In the genomic region with DNA sequence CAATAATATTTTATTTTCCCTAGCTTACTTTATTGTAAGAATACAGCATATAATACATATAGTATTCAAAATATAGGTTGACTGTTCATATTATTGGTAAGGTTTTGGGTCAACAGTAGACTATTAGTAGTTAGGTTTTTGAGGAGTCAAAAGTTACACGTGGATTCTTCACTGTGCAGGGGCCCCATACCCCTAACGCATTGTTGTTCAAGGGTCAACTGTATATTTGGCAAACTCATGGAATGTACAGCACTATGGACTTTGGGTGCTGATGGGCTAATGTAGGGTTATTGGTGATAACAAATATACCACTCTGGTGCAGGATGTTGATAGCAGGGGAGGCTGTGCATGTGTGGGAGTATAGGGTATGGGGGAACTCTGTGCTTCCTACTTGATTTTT, we compare ENCODE assay signal across 1 cellular context.
TF ChIP-seq lines count a peak whose summit lies in the region.

No MANE protein-coding gene starts in this region.

TF ChIP-seq in HepG2, 621 proteins besides CTCF, POLR2A, EP300 and RAD21 (continued from another document and continues in another):
- TF ChIP-seq, protein P1, sequence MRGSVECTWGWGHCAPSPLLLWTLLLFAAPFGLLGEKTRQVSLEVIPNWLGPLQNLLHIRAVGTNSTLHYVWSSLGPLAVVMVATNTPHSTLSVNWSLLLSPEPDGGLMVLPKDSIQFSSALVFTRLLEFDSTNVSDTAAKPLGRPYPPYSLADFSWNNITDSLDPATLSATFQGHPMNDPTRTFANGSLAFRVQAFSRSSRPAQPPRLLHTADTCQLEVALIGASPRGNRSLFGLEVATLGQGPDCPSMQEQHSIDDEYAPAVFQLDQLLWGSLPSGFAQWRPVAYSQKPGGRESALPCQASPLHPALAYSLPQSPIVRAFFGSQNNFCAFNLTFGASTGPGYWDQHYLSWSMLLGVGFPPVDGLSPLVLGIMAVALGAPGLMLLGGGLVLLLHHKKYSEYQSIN (CRISPR knock-in tag; IDR thresholded peaks at IDR 0.05; ENCODE audit: borderline replicate concordance): no peak
- TF ChIP-seq, protein P2, sequence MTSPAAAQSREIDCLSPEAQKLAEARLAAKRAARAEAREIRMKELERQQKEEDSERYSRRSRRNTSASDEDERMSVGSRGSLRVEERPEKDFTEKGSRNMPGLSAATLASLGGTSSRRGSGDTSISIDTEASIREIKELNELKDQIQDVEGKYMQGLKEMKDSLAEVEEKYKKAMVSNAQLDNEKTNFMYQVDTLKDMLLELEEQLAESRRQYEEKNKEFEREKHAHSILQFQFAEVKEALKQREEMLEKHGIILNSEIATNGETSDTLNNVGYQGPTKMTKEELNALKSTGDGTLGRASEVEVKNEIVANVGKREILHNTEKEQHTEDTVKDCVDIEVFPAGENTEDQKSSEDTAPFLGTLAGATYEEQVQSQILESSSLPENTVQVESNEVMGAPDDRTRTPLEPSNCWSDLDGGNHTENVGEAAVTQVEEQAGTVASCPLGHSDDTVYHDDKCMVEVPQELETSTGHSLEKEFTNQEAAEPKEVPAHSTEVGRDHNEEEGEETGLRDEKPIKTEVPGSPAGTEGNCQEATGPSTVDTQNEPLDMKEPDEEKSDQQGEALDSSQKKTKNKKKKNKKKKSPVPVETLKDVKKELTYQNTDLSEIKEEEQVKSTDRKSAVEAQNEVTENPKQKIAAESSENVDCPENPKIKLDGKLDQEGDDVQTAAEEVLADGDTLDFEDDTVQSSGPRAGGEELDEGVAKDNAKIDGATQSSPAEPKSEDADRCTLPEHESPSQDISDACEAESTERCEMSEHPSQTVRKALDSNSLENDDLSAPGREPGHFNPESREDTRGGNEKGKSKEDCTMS (CRISPR knock-in tag; conservative IDR thresholded peaks at IDR 0.05): no peak
- TF ChIP-seq SRSF1 (optimal IDR thresholded peaks at IDR 0.05; ENCODE audit: low read depth, low read length): no peak
- TF ChIP-seq NPAS2 (CRISPR knock-in tag; IDR thresholded peaks at IDR 0.05; ENCODE audit: borderline replicate concordance): no peak
- TF ChIP-seq, protein P3, sequence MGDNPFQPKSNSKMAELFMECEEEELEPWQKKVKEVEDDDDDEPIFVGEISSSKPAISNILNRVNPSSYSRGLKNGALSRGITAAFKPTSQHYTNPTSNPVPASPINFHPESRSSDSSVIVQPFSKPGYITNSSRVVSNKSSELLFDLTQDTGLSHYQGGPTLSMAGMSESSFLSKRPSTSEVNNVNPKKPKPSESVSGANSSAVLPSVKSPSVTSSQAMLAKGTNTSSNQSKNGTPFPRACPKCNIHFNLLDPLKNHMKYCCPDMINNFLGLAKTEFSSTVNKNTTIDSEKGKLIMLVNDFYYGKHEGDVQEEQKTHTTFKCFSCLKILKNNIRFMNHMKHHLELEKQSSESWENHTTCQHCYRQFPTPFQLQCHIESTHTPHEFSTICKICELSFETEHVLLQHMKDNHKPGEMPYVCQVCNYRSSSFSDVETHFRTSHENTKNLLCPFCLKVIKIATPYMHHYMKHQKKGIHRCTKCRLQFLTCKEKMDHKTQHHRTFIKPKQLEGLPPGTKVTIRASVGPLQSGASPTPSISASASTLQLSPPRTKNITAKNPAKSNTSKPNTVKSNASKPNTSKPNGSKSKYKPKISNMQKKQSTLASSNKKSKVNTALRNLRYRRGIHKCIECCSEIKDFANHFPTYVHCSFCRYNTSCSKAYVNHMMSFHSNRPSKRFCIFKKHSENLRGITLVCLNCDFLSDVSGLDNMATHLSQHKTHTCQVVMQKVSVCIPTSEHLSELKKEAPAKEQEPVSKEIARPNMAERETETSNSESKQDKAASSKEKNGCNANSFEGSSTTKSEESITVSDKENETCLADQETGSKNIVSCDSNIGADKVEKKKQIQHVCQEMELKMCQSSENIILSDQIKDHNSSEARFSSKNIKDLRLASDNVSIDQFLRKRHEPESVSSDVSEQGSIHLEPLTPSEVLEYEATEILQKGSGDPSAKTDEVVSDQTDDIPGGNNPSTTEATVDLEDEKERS (CRISPR knock-in tag; IDR thresholded peaks at IDR 0.05): no peak
- no peak for TF ChIP-seq AGO1 (IDR thresholded peaks at IDR 0.05; ENCODE audit: low read depth, low read length, poor library complexity, severe bottlenecking)
- TF ChIP-seq, protein P4, sequence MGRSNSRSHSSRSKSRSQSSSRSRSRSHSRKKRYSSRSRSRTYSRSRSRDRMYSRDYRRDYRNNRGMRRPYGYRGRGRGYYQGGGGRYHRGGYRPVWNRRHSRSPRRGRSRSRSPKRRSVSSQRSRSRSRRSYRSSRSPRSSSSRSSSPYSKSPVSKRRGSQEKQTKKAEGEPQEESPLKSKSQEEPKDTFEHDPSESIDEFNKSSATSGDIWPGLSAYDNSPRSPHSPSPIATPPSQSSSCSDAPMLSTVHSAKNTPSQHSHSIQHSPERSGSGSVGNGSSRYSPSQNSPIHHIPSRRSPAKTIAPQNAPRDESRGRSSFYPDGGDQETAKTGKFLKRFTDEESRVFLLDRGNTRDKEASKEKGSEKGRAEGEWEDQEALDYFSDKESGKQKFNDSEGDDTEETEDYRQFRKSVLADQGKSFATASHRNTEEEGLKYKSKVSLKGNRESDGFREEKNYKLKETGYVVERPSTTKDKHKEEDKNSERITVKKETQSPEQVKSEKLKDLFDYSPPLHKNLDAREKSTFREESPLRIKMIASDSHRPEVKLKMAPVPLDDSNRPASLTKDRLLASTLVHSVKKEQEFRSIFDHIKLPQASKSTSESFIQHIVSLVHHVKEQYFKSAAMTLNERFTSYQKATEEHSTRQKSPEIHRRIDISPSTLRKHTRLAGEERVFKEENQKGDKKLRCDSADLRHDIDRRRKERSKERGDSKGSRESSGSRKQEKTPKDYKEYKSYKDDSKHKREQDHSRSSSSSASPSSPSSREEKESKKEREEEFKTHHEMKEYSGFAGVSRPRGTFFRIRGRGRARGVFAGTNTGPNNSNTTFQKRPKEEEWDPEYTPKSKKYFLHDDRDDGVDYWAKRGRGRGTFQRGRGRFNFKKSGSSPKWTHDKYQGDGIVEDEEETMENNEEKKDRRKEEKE (IDR thresholded peaks at IDR 0.05): no peak
- TF ChIP-seq, protein P5, sequence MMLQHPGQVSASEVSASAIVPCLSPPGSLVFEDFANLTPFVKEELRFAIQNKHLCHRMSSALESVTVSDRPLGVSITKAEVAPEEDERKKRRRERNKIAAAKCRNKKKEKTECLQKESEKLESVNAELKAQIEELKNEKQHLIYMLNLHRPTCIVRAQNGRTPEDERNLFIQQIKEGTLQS (CRISPR knock-in tag; IDR thresholded peaks at IDR 0.05): no peak
- TF ChIP-seq, protein P6, sequence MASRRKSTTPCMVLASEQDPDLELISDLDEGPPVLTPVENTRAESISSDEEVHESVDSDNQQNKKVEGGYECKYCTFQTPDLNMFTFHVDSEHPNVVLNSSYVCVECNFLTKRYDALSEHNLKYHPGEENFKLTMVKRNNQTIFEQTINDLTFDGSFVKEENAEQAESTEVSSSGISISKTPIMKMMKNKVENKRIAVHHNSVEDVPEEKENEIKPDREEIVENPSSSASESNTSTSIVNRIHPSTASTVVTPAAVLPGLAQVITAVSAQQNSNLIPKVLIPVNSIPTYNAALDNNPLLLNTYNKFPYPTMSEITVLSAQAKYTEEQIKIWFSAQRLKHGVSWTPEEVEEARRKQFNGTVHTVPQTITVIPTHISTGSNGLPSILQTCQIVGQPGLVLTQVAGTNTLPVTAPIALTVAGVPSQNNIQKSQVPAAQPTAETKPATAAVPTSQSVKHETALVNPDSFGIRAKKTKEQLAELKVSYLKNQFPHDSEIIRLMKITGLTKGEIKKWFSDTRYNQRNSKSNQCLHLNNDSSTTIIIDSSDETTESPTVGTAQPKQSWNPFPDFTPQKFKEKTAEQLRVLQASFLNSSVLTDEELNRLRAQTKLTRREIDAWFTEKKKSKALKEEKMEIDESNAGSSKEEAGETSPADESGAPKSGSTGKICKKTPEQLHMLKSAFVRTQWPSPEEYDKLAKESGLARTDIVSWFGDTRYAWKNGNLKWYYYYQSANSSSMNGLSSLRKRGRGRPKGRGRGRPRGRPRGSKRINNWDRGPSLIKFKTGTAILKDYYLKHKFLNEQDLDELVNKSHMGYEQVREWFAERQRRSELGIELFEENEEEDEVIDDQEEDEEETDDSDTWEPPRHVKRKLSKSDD (CRISPR knock-in tag; IDR thresholded peaks at IDR 0.05; ENCODE audit: low read depth): no peak
- TF ChIP-seq ZSCAN9 (CRISPR knock-in tag; IDR thresholded peaks at IDR 0.05; ENCODE audit: borderline replicate concordance): no peak
- TF ChIP-seq ZNF17 (CRISPR knock-in tag; IDR thresholded peaks at IDR 0.05): no peak
- no peak for TF ChIP-seq SMAD1 (CRISPR knock-in tag; IDR thresholded peaks at IDR 0.05; ENCODE audit: borderline replicate concordance, low read depth)
- no peak for TF ChIP-seq CHCHD3 (CRISPR knock-in tag; IDR thresholded peaks at IDR 0.05)
- TF ChIP-seq ZNF333 (CRISPR knock-in tag; IDR thresholded peaks at IDR 0.05; ENCODE audit: borderline replicate concordance): no peak
- TF ChIP-seq, protein P7, sequence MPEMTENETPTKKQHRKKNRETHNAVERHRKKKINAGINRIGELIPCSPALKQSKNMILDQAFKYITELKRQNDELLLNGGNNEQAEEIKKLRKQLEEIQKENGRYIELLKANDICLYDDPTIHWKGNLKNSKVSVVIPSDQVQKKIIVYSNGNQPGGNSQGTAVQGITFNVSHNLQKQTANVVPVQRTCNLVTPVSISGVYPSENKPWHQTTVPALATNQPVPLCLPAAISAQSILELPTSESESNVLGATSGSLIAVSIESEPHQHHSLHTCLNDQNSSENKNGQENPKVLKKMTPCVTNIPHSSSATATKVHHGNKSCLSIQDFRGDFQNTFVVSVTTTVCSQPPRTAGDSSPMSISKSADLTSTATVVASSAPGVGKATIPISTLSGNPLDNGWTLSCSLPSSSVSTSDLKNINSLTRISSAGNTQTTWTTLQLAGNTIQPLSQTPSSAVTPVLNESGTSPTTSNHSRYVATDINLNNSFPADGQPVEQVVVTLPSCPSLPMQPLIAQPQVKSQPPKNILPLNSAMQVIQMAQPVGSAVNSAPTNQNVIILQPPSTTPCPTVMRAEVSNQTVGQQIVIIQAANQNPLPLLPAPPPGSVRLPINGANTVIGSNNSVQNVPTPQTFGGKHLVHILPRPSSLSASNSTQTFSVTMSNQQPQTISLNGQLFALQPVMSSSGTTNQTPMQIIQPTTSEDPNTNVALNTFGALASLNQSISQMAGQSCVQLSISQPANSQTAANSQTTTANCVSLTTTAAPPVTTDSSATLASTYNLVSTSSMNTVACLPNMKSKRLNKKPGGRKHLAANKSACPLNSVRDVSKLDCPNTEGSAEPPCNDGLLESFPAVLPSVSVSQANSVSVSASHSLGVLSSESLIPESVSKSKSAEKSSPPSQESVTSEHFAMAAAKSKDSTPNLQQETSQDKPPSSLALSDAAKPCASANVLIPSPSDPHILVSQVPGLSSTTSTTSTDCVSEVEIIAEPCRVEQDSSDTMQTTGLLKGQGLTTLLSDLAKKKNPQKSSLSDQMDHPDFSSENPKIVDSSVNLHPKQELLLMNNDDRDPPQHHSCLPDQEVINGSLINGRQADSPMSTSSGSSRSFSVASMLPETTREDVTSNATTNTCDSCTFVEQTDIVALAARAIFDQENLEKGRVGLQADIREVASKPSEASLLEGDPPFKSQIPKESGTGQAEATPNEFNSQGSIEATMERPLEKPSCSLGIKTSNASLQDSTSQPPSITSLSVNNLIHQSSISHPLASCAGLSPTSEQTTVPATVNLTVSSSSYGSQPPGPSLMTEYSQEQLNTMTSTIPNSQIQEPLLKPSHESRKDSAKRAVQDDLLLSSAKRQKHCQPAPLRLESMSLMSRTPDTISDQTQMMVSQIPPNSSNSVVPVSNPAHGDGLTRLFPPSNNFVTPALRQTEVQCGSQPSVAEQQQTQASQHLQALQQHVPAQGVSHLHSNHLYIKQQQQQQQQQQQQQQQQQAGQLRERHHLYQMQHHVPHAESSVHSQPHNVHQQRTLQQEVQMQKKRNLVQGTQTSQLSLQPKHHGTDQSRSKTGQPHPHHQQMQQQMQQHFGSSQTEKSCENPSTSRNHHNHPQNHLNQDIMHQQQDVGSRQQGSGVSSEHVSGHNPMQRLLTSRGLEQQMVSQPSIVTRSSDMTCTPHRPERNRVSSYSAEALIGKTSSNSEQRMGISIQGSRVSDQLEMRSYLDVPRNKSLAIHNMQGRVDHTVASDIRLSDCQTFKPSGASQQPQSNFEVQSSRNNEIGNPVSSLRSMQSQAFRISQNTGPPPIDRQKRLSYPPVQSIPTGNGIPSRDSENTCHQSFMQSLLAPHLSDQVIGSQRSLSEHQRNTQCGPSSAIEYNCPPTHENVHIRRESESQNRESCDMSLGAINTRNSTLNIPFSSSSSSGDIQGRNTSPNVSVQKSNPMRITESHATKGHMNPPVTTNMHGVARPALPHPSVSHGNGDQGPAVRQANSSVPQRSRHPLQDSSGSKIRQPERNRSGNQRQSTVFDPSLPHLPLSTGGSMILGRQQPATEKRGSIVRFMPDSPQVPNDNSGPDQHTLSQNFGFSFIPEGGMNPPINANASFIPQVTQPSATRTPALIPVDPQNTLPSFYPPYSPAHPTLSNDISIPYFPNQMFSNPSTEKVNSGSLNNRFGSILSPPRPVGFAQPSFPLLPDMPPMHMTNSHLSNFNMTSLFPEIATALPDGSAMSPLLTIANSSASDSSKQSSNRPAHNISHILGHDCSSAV (CRISPR knock-in tag; IDR thresholded peaks at IDR 0.05; ENCODE audit: borderline replicate concordance): no peak
- peak; percentile 51; the same call in 1 of the 2 replicates for TF ChIP-seq TBX2 (CRISPR knock-in tag; IDR thresholded peaks at IDR 0.05; ENCODE audit: borderline replicate concordance)
- TF ChIP-seq, protein P8, sequence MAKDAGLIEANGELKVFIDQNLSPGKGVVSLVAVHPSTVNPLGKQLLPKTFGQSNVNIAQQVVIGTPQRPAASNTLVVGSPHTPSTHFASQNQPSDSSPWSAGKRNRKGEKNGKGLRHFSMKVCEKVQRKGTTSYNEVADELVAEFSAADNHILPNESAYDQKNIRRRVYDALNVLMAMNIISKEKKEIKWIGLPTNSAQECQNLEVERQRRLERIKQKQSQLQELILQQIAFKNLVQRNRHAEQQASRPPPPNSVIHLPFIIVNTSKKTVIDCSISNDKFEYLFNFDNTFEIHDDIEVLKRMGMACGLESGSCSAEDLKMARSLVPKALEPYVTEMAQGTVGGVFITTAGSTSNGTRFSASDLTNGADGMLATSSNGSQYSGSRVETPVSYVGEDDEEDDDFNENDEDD (CRISPR knock-in tag; IDR thresholded peaks at IDR 0.05; ENCODE audit: borderline replicate concordance): no peak
- TF ChIP-seq RAD51 (IDR thresholded peaks at IDR 0.05; ENCODE audit: borderline replicate concordance): no peak
- no peak for TF ChIP-seq JUNB (CRISPR knock-in tag; IDR thresholded peaks at IDR 0.05; ENCODE audit: borderline replicate concordance)
- TF ChIP-seq ZNF451 (CRISPR knock-in tag; IDR thresholded peaks at IDR 0.05): no peak
- no peak for TF ChIP-seq AKAP8 (CRISPR knock-in tag; IDR thresholded peaks at IDR 0.05)
- TF ChIP-seq, protein P9, sequence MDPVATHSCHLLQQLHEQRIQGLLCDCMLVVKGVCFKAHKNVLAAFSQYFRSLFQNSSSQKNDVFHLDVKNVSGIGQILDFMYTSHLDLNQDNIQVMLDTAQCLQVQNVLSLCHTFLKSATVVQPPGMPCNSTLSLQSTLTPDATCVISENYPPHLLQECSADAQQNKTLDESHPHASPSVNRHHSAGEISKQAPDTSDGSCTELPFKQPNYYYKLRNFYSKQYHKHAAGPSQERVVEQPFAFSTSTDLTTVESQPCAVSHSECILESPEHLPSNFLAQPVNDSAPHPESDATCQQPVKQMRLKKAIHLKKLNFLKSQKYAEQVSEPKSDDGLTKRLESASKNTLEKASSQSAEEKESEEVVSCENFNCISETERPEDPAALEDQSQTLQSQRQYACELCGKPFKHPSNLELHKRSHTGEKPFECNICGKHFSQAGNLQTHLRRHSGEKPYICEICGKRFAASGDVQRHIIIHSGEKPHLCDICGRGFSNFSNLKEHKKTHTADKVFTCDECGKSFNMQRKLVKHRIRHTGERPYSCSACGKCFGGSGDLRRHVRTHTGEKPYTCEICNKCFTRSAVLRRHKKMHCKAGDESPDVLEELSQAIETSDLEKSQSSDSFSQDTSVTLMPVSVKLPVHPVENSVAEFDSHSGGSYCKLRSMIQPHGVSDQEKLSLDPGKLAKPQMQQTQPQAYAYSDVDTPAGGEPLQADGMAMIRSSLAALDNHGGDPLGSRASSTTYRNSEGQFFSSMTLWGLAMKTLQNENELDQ (CRISPR knock-in tag; IDR thresholded peaks at IDR 0.05; ENCODE audit: borderline replicate concordance): no peak
- no peak for TF ChIP-seq POLR2AphosphoS5 (IDR thresholded peaks at IDR 0.05; ENCODE audit: low read depth, low read length)
- TF ChIP-seq ZFP90 (CRISPR knock-in tag; IDR thresholded peaks at IDR 0.05; ENCODE audit: borderline replicate concordance): no peak
- TF ChIP-seq TAF1 (CRISPR knock-in tag; IDR thresholded peaks at IDR 0.05): no peak
